ENCODE assay signal across 30 cellular contexts in genomic region chr13:112202266-112202665, GRCh38.
"Had no signal": no experiment of that assay in that cellular context is flagged by ENCODE, and none has a peak within 500 bp of the region (broad histone marks: within the 10 kb centered on the region; RNA-seq: fewer than 3 reads in every experiment).

No MANE protein-coding gene starts in this region.

- H3K4me3 ChIP-seq: body of pancreas, esophagus muscularis mucosa, gastrocnemius medialis had no signal

- H3K36me3 ChIP-seq: esophagus muscularis mucosa, gastrocnemius medialis, WERI-Rb-1 had no signal

- H3K9me3 ChIP-seq: body of pancreas, esophagus muscularis mucosa, gastrocnemius medialis had no signal

- DNase-seq: activated B cell treated with CpG ODN at 0.5 μM for 24 hours; activated CD4-positive, alpha-beta T cell treated with anti-CD3 and anti-CD28 coated beads for 48 hours; activated CD4-positive, alpha-beta T cell treated with anti-CD3 and anti-CD28 coated beads, Interleukin-2, amount 50 U/mL, for 1 hour; activated CD4-positive, alpha-beta T cell treated with anti-CD3 and anti-CD28 coated beads, Interleukin-2, amount 50 U/mL, for 48 hours; activated CD8-positive, alpha-beta memory T cell treated with anti-CD3 and anti-CD28 coated beads for 24 hours; activated CD8-positive, alpha-beta T cell treated with anti-CD3 and anti-CD28 coated beads for 36 hours; activated effector memory CD4-positive, alpha-beta T cell treated with Interleukin-2 at 50 U/mL for 16 hours; activated gamma-delta T cell treated with Interleukin-2 at 50 U/mL for 16 hours; activated naive CD4-positive, alpha-beta T cell treated with anti-CD3 and anti-CD28 coated beads for 36 hours; activated naive CD8-positive, alpha-beta T cell treated with anti-CD3 and anti-CD28 coated beads, Interleukin-2, amount 10 ng/mL, durations not matched to agents 7 days and 5 days; activated T-cell treated with anti-CD3 and anti-CD28 coated beads, Interleukin-2, amount 50 U/mL, for 4 hours; anterior cingulate cortex; body of pancreas; cortex of kidney; dermis blood vessel endothelial cell; effector CD4-positive, alpha-beta T cell; effector memory CD8-positive, alpha-beta T cell; erythroblast; foreskin keratinocyte; gastrocnemius medialis; glutamatergic neuron; T-helper 1 cell; T-helper 17 cell; T1000; WERI-Rb-1 had no signal

- H3K27ac ChIP-seq: body of pancreas, esophagus muscularis mucosa, foreskin keratinocyte, gastrocnemius medialis, WERI-Rb-1 had no signal

- ATAC-seq: activated CD4-positive, CD25-positive, alpha-beta regulatory T cell treated with anti-CD3 and anti-CD28 coated beads, Interleukin-2, amount 50 U/mL, for 24 hours; activated CD8-positive, alpha-beta T cell treated with anti-CD3 and anti-CD28 coated beads for 36 hours; activated naive CD4-positive, alpha-beta T cell treated with anti-CD3 and anti-CD28 coated beads, Interleukin-2, amount 50 U/mL, for 72 hours; activated T-cell treated with anti-CD3 and anti-CD28 coated beads, Interleukin-2, amount 50 U/mL, for 4 hours; activated T-helper 17 cell treated with anti-CD3 and anti-CD28 coated beads, Interleukin-2, amount 50 U/mL, for 72 hours; body of pancreas; effector memory CD8-positive, alpha-beta T cell; foreskin keratinocyte; gastrocnemius medialis; T-helper 17 cell had no signal

- H3K4me1 ChIP-seq: foreskin keratinocyte, gastrocnemius medialis had no signal

- H3K27me3 ChIP-seq: body of pancreas had no signal

- FAIRE-seq: colon had no signal
